Comparison of ENCODE assay signal across 8 cellular contexts in genomic region chr6:26327450-26328264, GRCh38. TPM values are rescaled to one million over a fixed set of nuclear protein-coding genes. Genes with fewer than 3 reads are reported as not detected.
A peak's percentile ranks its signal among the peaks of the same experiment; 100 is the strongest.
DNase-seq lines count a peak whose midpoint lies in the region; ATAC-seq, FAIRE-seq and TF ChIP-seq lines count a peak whose summit lies in the region.

No MANE protein-coding gene starts in this region.

- DNase-seq in EL (peak; percentile 86), Kasumi-1 (lab: John Stamatoyannopoulos, UW) (peak; percentile 54 to 57), SW 1271 (lab: John Stamatoyannopoulos, UW) (peak; percentile 74 to 93), astrocyte (ENCODE audit: low read depth) (peak; percentile 61), lung microvascular endothelial cell (ENCODE audit: low read depth in 2 of 2) (peak; percentile 67 to 71), NCI-H1417 treated with DMSO at 0.1 percent for 48 hours (lab: John Stamatoyannopoulos, UW) (no peak), frontal cortex (ENCODE audit: low spot score in 2 of 2) (no peak)

- no peaks in the 10 kb centered on the region for H3K9me3 Mint-ChIP-seq in astrocyte (ENCODE audit: unreplicated experiment)

- no peaks in the 10 kb centered on the region for H3K9me3 ChIP-seq in astrocyte (ENCODE audit: insufficient read depth, low read depth, low read length)

- peak overlapping the region; percentile 87 for H3K4me3 Mint-ChIP-seq in astrocyte (ENCODE audit: unreplicated experiment)

- peaks cover 4% of the 10 kb centered on the region for H3K4me1 ChIP-seq in astrocyte (ENCODE audit: insufficient read depth, low read length)

- peaks cover 4% of the 10 kb centered on the region for H3K27me3 Mint-ChIP-seq in astrocyte (ENCODE audit: low read depth, unreplicated experiment)

- H3K27ac ChIP-seq in astrocyte (ENCODE audit: low read depth, low read length): peak overlapping the region; percentile 21

- H3K36me3 ChIP-seq in astrocyte (ENCODE audit: insufficient read depth, low read length): no peaks in the 10 kb centered on the region

- peak overlapping the region; percentile 73 for H3K9ac ChIP-seq in astrocyte (ENCODE audit: low read length)

- no peak for ATAC-seq in GM18505 (IDR thresholded peaks at IDR 0.05; ENCODE audit: unreplicated experiment)

- no peaks in the 10 kb centered on the region for H3K36me3 Mint-ChIP-seq in astrocyte (ENCODE audit: low read depth, unreplicated experiment)

- TF ChIP-seq CTCF in astrocyte (IDR thresholded peaks at IDR 0.05; ENCODE audit: insufficient read depth, low read depth, low read length): no peak

- H2AFZ ChIP-seq in astrocyte (ENCODE audit: low read depth, low read length): no peak overlapping the region

- H3K4me1 Mint-ChIP-seq in astrocyte (ENCODE audit: low read depth, unreplicated experiment): peaks cover 3% of the 10 kb centered on the region

- H3K4me3 ChIP-seq in astrocyte (ENCODE audit: insufficient read depth, low read depth, low read length): peak overlapping the region; percentile 79

- peak overlapping the region; percentile 90 for H3K4me2 ChIP-seq in astrocyte (ENCODE audit: low read length)

- no peak for FAIRE-seq in astrocyte (lab: Jason Lieb, UNC)
- no peak for FAIRE-seq in frontal cortex (lab: Jason Lieb, UNC)

- H4K20me1 ChIP-seq in astrocyte (ENCODE audit: insufficient read depth, low read length): peaks cover 5% of the 10 kb centered on the region

- no peaks in the 10 kb centered on the region for H3K79me2 ChIP-seq in astrocyte (ENCODE audit: insufficient read depth, low read length)

- TF ChIP-seq POLR2A in GM18505 (IDR thresholded peaks at IDR 0.05; ENCODE audit: borderline replicate concordance, extremely low read depth, insufficient read depth, insufficient read length): no peak

- peak overlapping the region; percentile 87 for H3K27ac Mint-ChIP-seq in astrocyte (ENCODE audit: unreplicated experiment)

- no peaks in the 10 kb centered on the region for H3K27me3 ChIP-seq in astrocyte (ENCODE audit: insufficient read depth, low read length)

RNA-seq across cellular contexts. Expression of gene BTN3A2, which starts 37.3 kb away (rescaled TPM):
- total RNA-seq in astrocyte (31.7 and 34.1 TPM in 2 replicates), lung microvascular endothelial cell (14.9 and 15.9 TPM in 2 replicates), frontal cortex (2.0 TPM)

RNA-seq across cellular contexts. Expression of gene BTN2A2, which starts 55.3 kb away (rescaled TPM):
- total RNA-seq in astrocyte (19.9 and 25.1 TPM in 2 replicates), lung microvascular endothelial cell (7.4 and 10.9 TPM in 2 replicates), frontal cortex (2.4 TPM)

Comparison
In these comparisons a context has a peak if more than half of its experiments do, and no peak if none do; other contexts are left out.
1. DNase-seq: peak in EL (single experiment), Kasumi-1 (2 of 2), SW 1271 (2 of 2), astrocyte (single experiment) and lung microvascular endothelial cell (2 of 2); none in NCI-H1417 treated with DMSO at 0.1 percent for 48 hours (single experiment) and frontal cortex (0 of 2).